9 cellular contexts compared by ENCODE assay signal in the genomic region with DNA sequence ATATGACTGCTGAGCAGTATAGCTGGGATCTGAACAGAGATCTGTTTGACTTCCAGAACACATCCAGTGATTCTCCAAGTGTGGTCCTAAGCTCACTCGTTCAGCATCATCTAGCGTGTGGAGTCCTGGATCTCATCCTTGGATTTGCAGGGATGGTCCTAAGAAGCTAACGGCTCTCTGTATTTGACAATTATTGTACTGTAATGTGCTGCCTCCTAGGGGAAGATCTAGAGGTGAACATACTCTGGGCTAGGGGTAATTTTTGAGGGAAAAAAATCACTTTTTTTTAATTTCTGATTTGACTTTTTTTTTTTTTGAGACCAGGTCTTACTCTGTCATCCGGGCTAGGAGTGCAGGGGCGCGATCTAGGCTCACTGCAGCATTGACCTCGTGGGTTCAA. TPM values are rescaled to one million over a fixed set of nuclear protein-coding genes. Genes with fewer than 3 reads are reported as not detected.
DNase-seq lines count a peak whose midpoint lies in the region; ATAC-seq and TF ChIP-seq lines count a peak whose summit lies in the region.
"Had no signal": no experiment of that assay in that cellular context is flagged by ENCODE, and none has a peak within 500 bp of the region (broad histone marks: within the 10 kb centered on the region; RNA-seq: fewer than 3 reads in every experiment).

No MANE protein-coding gene starts in this region.

- H3K4me1 ChIP-seq in heart right ventricle (peaks cover 0 to 25% (median 18%) of the 10 kb centered on the region in 9 donors), ascending aorta (peaks cover 0 to 12% of the 10 kb centered on the region in 2 donors)

- TF ChIP-seq CTCF in heart right ventricle (IDR thresholded peaks at IDR 0.05) = peak in 8 of 9 donors; percentile 12 to 62 (median 45)
- peak; percentile 15 to 56 (median 39) for TF ChIP-seq CTCF in ascending aorta (IDR thresholded peaks at IDR 0.05)

- WGBS in heart right ventricle, 2 donors = 62 to 68% methylated on average over 7 of the region's 7 CpGs

- H3K4me3 ChIP-seq in heart right ventricle (no peak overlapping the region), ascending aorta (peak overlapping the region in 1 of 2 donors; percentile 77)

- no peaks in the 10 kb centered on the region for H3K27me3 ChIP-seq in heart right ventricle
- no peaks in the 10 kb centered on the region for H3K27me3 ChIP-seq in ascending aorta

- H3K36me3 ChIP-seq in heart right ventricle = no peaks in the 10 kb centered on the region
- H3K36me3 ChIP-seq in ascending aorta = no peaks in the 10 kb centered on the region

- no peaks in the 10 kb centered on the region for H3K9me3 ChIP-seq in heart right ventricle
- no peaks in the 10 kb centered on the region for H3K9me3 ChIP-seq in ascending aorta

- no peak for ATAC-seq in heart right ventricle
- no peak for ATAC-seq in Right ventricle myocardium inferior
- no peak for ATAC-seq in GM18907 (IDR thresholded peaks at IDR 0.05; ENCODE audit: unreplicated experiment)
- no peak for ATAC-seq in HG02981 (IDR thresholded peaks at IDR 0.05; ENCODE audit: unreplicated experiment)
- ATAC-seq: stimulated activated naive CD8-positive, alpha-beta T cell treated with anti-CD3 and anti-CD28 coated beads, Interleukin-15, amount 100 ng/mL, for 72 hours had no signal

- intact Hi-C loops in heart right ventricle (cut with DNase I) (loop anchor here in 5 of 10 donors (5.0 to 10.0 kb wide), 6 partner anchors 110 to 327 kb away; no protein-coding TSS in a partner anchor), Right ventricle myocardium inferior (cut with DNase I) (loop anchor here (5.0 to 10.0 kb wide), 3 partner anchors 110 to 227 kb away; a partner anchor contains a TSS), ascending aorta (cut with DNase I) (loop anchor here (5.0 to 10.0 kb wide), 2 partner anchors 47 to 110 kb away; no protein-coding TSS in a partner anchor)

- DNase-seq in heart right ventricle = no peak
- no peak for DNase-seq in Right ventricle myocardium inferior (ENCODE audit: missing footprints)
- peak; percentile 2 for DNase-seq in NCI-H2081 treated with DMSO at 0.1 percent for 48 hours (lab: John Stamatoyannopoulos, UW)
- no peak for DNase-seq in ascending aorta (ENCODE audit: low spot score in 2 of 2)
- peak; percentile 63 for DNase-seq in left kidney (ENCODE audit: low read depth, low spot score)
- no peak for DNase-seq in NCI-H1417 treated with DMSO at 0.1 percent for 48 hours (lab: John Stamatoyannopoulos, UW)

- H3K27ac ChIP-seq in heart right ventricle (no peak overlapping the region), ascending aorta (no peak overlapping the region)

RNA-seq across cellular contexts. Expression of a gene that starts 1.5 kb away (rescaled TPM):
- total RNA-seq in heart right ventricle (1 to 10 TPM; 3.8 to 7.3 (median 5.4) TPM), Right ventricle myocardium inferior (4.3 TPM), ascending aorta (6.9 TPM)
- polyA plus RNA-seq in heart right ventricle = 1 to 10 TPM; 1.3 to 9.6 TPM

RNA-seq across cellular contexts. Expression of a gene that starts 17.4 kb away (rescaled TPM):
- total RNA-seq in heart right ventricle (under 1 TPM in 6 of 10 donors, not detected in 4; 0.07 to 0.28 (median 0.17) TPM), Right ventricle myocardium inferior (0.05 TPM), ascending aorta (not detected)
- under 1 TPM in 1 of 2 donors, not detected in 1; 0.06 TPM for polyA plus RNA-seq in heart right ventricle

RNA-seq across cellular contexts. Expression of a gene that starts 38.4 kb away (rescaled TPM):
- 1 to 10 TPM; 2.2 to 4.2 (median 2.8) TPM for total RNA-seq in heart right ventricle
- 1 to 10 TPM; 2.1 to 4.0 TPM for polyA plus RNA-seq in heart right ventricle
- 2.4 TPM for total RNA-seq in Right ventricle myocardium inferior
- 4.2 TPM for total RNA-seq in ascending aorta

RNA-seq across cellular contexts. Expression of a gene that starts 38.5 kb away (rescaled TPM):
- 10 to 100 TPM; 12.7 to 17.8 (median 14.9) TPM for total RNA-seq in heart right ventricle
- polyA plus RNA-seq in heart right ventricle = 10 to 100 TPM; 12.8 to 17.9 TPM
- 14.6 TPM for total RNA-seq in Right ventricle myocardium inferior
- total RNA-seq in ascending aorta = 56.4 TPM

Comparison
In these comparisons a context has a peak if more than half of its experiments do, and no peak if none do; other contexts are left out.
1. DNase-seq: peak in NCI-H2081 treated with DMSO at 0.1 percent for 48 hours (single experiment) and left kidney (single experiment); none in heart right ventricle (0 of 2), Right ventricle myocardium inferior (single experiment), ascending aorta (0 of 2) and NCI-H1417 treated with DMSO at 0.1 percent for 48 hours (single experiment).